12 cellular contexts compared by ENCODE assay signal in the genomic region with DNA sequence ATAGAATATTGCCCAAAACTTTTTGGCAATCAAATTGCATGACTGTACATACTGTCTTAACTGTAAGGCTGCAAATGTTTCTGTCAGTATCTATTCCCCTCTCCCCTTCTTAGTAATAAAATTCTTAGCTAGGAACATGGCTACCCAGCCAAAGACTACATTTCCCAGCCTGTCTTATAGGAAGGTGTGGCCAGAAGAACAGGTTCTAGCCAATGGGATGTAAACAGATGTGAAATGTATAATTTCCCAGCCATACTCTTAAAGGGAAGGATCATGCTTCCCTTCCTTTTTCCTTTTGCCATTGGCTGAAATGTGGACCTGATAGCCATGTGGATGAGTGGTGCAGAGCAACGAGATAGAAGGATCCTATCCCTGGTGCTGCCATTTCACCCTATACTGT. TPM values are rescaled to one million over a fixed set of nuclear protein-coding genes. Genes with fewer than 3 reads are reported as not detected.
DNase-seq lines count a peak whose midpoint lies in the region; ATAC-seq and TF ChIP-seq lines count a peak whose summit lies in the region.
"Had no signal": no experiment of that assay in that cellular context is flagged by ENCODE, and none has a peak within 500 bp of the region (broad histone marks: within the 10 kb centered on the region; RNA-seq: fewer than 3 reads in every experiment).

No MANE protein-coding gene starts in this region.

- H3K36me3 ChIP-seq in DND-41 (ENCODE audit: insufficient read depth, low read length) (no peaks in the 10 kb centered on the region), SK-N-SH (replicated peaks in 1 of 2; ENCODE audit: control insufficient read depth in 1 of 2, insufficient read depth in 2 of 2, low read length in 1 of 2) (no peaks in the 10 kb centered on the region)
- H3K36me3 ChIP-seq: ovary had no signal

- no peak overlapping the region for H3K4me3 ChIP-seq in DND-41 (ENCODE audit: low read depth in 1 of 2, low read length in 2 of 2)
- H3K4me3 ChIP-seq in SK-N-SH (ENCODE audit: low read depth in 2 of 2, low read length in 1 of 2): no peak overlapping the region
- H3K4me3 ChIP-seq: ovary had no signal

- CTCF ChIA-PET in SK-N-SH (lab: Yijun Ruan, JAX): interaction anchor here (1.1 kb wide), 1 partner anchor 110 kb away, joined by 3 read pairs; no protein-coding TSS in a partner anchor

- H3K27ac ChIP-seq in DND-41 (ENCODE audit: low read length): no peak overlapping the region
- no peak overlapping the region for H3K27ac ChIP-seq in SK-N-SH (ENCODE audit: low read depth in 2 of 2, low read length in 1 of 2)
- H3K27ac ChIP-seq: ovary had no signal

- no peaks in the 10 kb centered on the region for H3K9me2 ChIP-seq in SK-N-SH

- H3K9me3 ChIP-seq in DND-41 (ENCODE audit: insufficient read depth, low read length, severe bottlenecking): no peaks in the 10 kb centered on the region
- H3K9me3 ChIP-seq in SK-N-SH: no peaks in the 10 kb centered on the region
- H3K9me3 ChIP-seq: ovary had no signal

- H4K20me1 ChIP-seq in DND-41 (ENCODE audit: insufficient read depth, low read length) (no peaks in the 10 kb centered on the region), SK-N-SH (ENCODE audit: insufficient read depth) (no peaks in the 10 kb centered on the region)

- peak; percentile 48; the same call in 1 of the 3 replicates for ATAC-seq in DND-41 (ENCODE audit: insufficient read depth, low read depth)

- H3K4me2 ChIP-seq in DND-41 (ENCODE audit: insufficient read depth, low read length): no peak overlapping the region
- H3K4me2 ChIP-seq in SK-N-SH: no peak overlapping the region

- 57% methylated on average over 1 of the region's 1 CpG for WGBS in SK-N-SH (ENCODE audit: low lambda C conversion rate)

- TF ChIP-seq CTCF in DND-41 (IDR thresholded peaks at IDR 0.05; ENCODE audit: borderline replicate concordance, extremely low read depth, low read length, poor library complexity, severe bottlenecking) (no peak), SK-N-SH (IDR thresholded peaks at IDR 0.05) (no peak)

- POLR2A ChIA-PET in SK-N-SH (lab: Yijun Ruan, JAX): no interaction called here

- peaks cover 42% of the 10 kb centered on the region for H3K79me2 ChIP-seq in DND-41 (ENCODE audit: insufficient read depth, low read length)
- H3K79me2 ChIP-seq in SK-N-SH (ENCODE audit: insufficient read depth): no peaks in the 10 kb centered on the region

- H3F3A ChIP-seq in SK-N-SH (replicated peaks; ENCODE audit: insufficient read depth): peaks cover 16% of the 10 kb centered on the region

- H3K9ac ChIP-seq in DND-41 (ENCODE audit: low read depth, low read length): no peak overlapping the region
- no peak overlapping the region for H3K9ac ChIP-seq in SK-N-SH

- no peak for DNase-seq in DND-41
- peak; percentile 27 for DNase-seq in SK-N-SH
- peak; percentile 35 for DNase-seq in iPS-NIHi11 (ENCODE audit: low spot score)
- no peak for DNase-seq in foreskin melanocyte
- DNase-seq in activated CD4-positive, alpha-beta T cell treated with anti-CD3 and anti-CD28 coated beads, Interleukin-2, amount 50 U/mL, for 4 hours: no peak
- DNase-seq in NCI-H1694 (lab: John Stamatoyannopoulos, UW): no peak
- DNase-seq: activated CD4-positive, CD25-positive, alpha-beta regulatory T cell treated with anti-CD3 and anti-CD28 coated beads, Interleukin-2, amount 50 U/mL, for 72 hours; activated naive CD8-positive, alpha-beta T cell treated with anti-CD3 and anti-CD28 coated beads, Interleukin-2, amount 10 ng/mL, durations not matched to agents 7 days and 5 days; HCEC 1CT; midbrain; ovary had no signal

- H3K4me1 ChIP-seq in DND-41 (ENCODE audit: insufficient read depth, low read length) (peaks cover 2% of the 10 kb centered on the region), SK-N-SH (ENCODE audit: control insufficient read depth in 1 of 2, insufficient read depth in 2 of 2, low read depth in 1 of 2, low read length in 1 of 2) (no peaks in the 10 kb centered on the region; a peak in 1 of 4 replicates)

- no peak for TF ChIP-seq EP300 in Ishikawa (IDR thresholded peaks at IDR 0.05; ENCODE audit: borderline replicate concordance)
- no peak for TF ChIP-seq EP300 in SK-N-SH (IDR thresholded peaks at IDR 0.05; ENCODE audit: borderline replicate concordance in 1 of 2, low read depth in 1 of 2, low read length in 1 of 2)

- no peak for TF ChIP-seq RAD21 in Ishikawa (IDR thresholded peaks at IDR 0.05; ENCODE audit: low read depth)
- no peak for TF ChIP-seq RAD21 in SK-N-SH (IDR thresholded peaks at IDR 0.05; ENCODE audit: low read length)

- no peak overlapping the region for H2AFZ ChIP-seq in DND-41 (ENCODE audit: low read depth, low read length)
- H2AFZ ChIP-seq in SK-N-SH (ENCODE audit: low read depth): no peak overlapping the region

- no peaks in the 10 kb centered on the region for H3K27me3 ChIP-seq in DND-41 (ENCODE audit: insufficient read depth, low read length, poor library complexity)
- no peaks in the 10 kb centered on the region for H3K27me3 ChIP-seq in SK-N-SH (ENCODE audit: insufficient read depth)
- H3K27me3 ChIP-seq: ovary had no signal

TF ChIP-seq in Ishikawa, 13 proteins besides CTCF, POLR2A, EP300 and RAD21:
- TF ChIP-seq YY1 (IDR thresholded peaks at IDR 0.05; ENCODE audit: low read depth): peak; percentile 76; the same call in 1 of the 2 replicates
- TF ChIP-seq, protein P1, sequence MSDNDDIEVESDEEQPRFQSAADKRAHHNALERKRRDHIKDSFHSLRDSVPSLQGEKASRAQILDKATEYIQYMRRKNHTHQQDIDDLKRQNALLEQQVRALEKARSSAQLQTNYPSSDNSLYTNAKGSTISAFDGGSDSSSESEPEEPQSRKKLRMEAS (IDR thresholded peaks at IDR 0.05): no peak

TF ChIP-seq in SK-N-SH, 30 proteins besides CTCF, POLR2A, EP300 and RAD21:
- TF ChIP-seq, protein P2, sequence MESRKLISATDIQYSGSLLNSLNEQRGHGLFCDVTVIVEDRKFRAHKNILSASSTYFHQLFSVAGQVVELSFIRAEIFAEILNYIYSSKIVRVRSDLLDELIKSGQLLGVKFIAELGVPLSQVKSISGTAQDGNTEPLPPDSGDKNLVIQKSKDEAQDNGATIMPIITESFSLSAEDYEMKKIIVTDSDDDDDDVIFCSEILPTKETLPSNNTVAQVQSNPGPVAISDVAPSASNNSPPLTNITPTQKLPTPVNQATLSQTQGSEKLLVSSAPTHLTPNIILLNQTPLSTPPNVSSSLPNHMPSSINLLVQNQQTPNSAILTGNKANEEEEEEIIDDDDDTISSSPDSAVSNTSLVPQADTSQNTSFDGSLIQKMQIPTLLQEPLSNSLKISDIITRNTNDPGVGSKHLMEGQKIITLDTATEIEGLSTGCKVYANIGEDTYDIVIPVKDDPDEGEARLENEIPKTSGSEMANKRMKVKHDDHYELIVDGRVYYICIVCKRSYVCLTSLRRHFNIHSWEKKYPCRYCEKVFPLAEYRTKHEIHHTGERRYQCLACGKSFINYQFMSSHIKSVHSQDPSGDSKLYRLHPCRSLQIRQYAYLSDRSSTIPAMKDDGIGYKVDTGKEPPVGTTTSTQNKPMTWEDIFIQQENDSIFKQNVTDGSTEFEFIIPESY (IDR thresholded peaks at IDR 0.05; ENCODE audit: borderline replicate concordance, low read depth): no peak
- peak; percentile 52; the same call in 1 of the 2 replicates for TF ChIP-seq YY1 (IDR thresholded peaks at IDR 0.05; ENCODE audit: low read depth)
- TF ChIP-seq, protein P3, sequence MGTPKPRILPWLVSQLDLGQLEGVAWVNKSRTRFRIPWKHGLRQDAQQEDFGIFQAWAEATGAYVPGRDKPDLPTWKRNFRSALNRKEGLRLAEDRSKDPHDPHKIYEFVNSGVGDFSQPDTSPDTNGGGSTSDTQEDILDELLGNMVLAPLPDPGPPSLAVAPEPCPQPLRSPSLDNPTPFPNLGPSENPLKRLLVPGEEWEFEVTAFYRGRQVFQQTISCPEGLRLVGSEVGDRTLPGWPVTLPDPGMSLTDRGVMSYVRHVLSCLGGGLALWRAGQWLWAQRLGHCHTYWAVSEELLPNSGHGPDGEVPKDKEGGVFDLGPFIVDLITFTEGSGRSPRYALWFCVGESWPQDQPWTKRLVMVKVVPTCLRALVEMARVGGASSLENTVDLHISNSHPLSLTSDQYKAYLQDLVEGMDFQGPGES (IDR thresholded peaks at IDR 0.05; ENCODE audit: low read depth, low read length): no peak

RNA-seq across cellular contexts. Expression of a gene that starts 7.0 kb away (rescaled TPM):
- polyA plus RNA-seq in SK-N-SH (2012; rRNA removed): 6.2 and 6.4 TPM in 2 replicates
- polyA plus RNA-seq in SK-N-SH (2012; cell fraction: cytosol; rRNA removed): 6.9 and 7.3 TPM in 2 replicates
- polyA plus RNA-seq in SK-N-SH (2012; cell fraction: nucleus; rRNA removed): 5.7 and 9.3 TPM in 2 replicates

Comparison
In these comparisons a context has a peak if more than half of its experiments do, and no peak if none do; other contexts are left out.
1. DNase-seq: peak in SK-N-SH (single experiment) and iPS-NIHi11 (single experiment); none in DND-41 (single experiment), foreskin melanocyte (single experiment), activated CD4-positive, alpha-beta T cell treated with anti-CD3 and anti-CD28 coated beads, Interleukin-2, amount 50 U/mL, for 4 hours (0 of 2) and NCI-H1694 (single experiment).